Comparison of ENCODE assay signal across 30 cellular contexts in the genomic region with DNA sequence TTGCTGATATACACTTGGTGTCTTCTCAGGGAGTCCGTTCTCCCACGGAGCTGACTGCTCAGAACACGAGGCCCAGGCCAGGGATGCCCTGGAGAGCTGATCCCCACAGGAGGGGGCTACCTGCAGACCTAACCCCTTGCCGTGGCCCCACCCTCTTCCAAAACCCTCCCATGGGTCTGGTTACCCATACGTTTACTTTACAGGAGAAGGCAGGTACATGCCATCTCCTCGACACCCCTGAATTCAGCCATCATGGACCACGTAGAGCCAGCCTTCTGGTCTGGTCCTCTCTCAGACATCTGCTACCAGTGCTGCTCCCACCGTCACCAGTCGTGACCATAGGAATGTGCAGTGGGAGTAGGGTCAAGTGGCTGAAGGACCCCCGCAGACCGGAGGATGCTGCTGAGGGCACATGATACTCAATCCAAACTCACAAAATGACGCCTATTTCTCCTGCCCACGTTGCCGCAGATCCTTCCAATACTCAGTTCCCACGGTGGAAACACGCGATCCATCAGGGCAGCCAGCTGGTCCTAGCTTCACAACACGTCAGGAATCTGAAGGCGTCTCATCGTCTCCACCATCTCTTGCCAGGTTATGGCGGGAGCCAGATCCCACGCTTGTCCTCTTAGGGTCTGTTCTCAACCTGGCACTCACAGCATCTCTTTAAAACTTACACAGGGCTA. TPM values are rescaled to one million over a fixed set of nuclear protein-coding genes. Genes with fewer than 3 reads are reported as not detected.
DNase-seq lines count a peak whose midpoint lies in the region; ATAC-seq, FAIRE-seq and TF ChIP-seq lines count a peak whose summit lies in the region.
"Had no signal": no experiment of that assay in that cellular context is flagged by ENCODE, and none has a peak within 500 bp of the region (broad histone marks: within the 10 kb centered on the region; RNA-seq: fewer than 3 reads in every experiment).

No MANE protein-coding gene starts in this region.

- no peak overlapping the region for H3K23ac ChIP-seq in IMR-90 (ENCODE audit: low read depth, low read length)

- no peak for TF ChIP-seq CTCF in IMR-90 (conservative IDR thresholded peaks at IDR 0.05; ENCODE audit: low read depth, low read length)
- TF ChIP-seq CTCF in neural progenitor cell (IDR thresholded peaks at IDR 0.05), result no peak

- DNase-seq in IMR-90, result peak; percentile 5
- DNase-seq in neural progenitor cell (ENCODE audit: low spot score), result no peak
- no peak for DNase-seq in SW 1271 (lab: John Stamatoyannopoulos, UW)
- DNase-seq in urothelium cell line (ENCODE audit: low spot score), result no peak
- DNase-seq in CD8-positive, alpha-beta memory T cell, result no peak
- DNase-seq: Calu3; CD8-positive, alpha-beta T cell; DMS79 treated with DMSO at 0.1 percent for 48 hours; HFFc6; KBM-7; MV-4-11; NCI-H1105 treated with DMSO at 0.1 percent for 48 hours; NCI-H146; NCI-H1930; NCI-H2107; NCI-H446; NCI-H526; NCI-H82; NK-92 treated with Interleukin-12 subunit alpha and Interleukin-12 subunit beta, amount 100 ng/mL, for 24 hours; PC-9; SJCRH30 had no signal

- H3K4me3 ChIP-seq in IMR-90 (ENCODE audit: insufficient read depth, low read depth, low read length) (no peak overlapping the region), endocrine pancreas (ENCODE audit: control insufficient read depth, insufficient read depth, low read length) (no peak overlapping the region), neural progenitor cell (no peak overlapping the region)
- H3K4me3 ChIP-seq in CD8-positive, alpha-beta memory T cell (ENCODE audit: low read length), result no peak overlapping the region
- H3K4me3 ChIP-seq: A549, PC-9, SJCRH30 had no signal

- H2BK120ac ChIP-seq in IMR-90 (ENCODE audit: low read depth, low read length), result no peak overlapping the region

- H3F3A ChIP-seq in neural progenitor cell (ENCODE audit: low read depth), result no peaks in the 10 kb centered on the region

- H3K36me3 ChIP-seq in IMR-90 (ENCODE audit: control insufficient read depth, insufficient read depth, low read length), result no peaks in the 10 kb centered on the region
- H3K36me3 ChIP-seq in endocrine pancreas (ENCODE audit: control insufficient read depth, insufficient read depth, low read length), result no peaks in the 10 kb centered on the region
- H3K36me3 ChIP-seq in neural progenitor cell, result no peaks in the 10 kb centered on the region
- H3K36me3 ChIP-seq in CD8-positive, alpha-beta memory T cell (ENCODE audit: insufficient read depth, low read length), result no peaks in the 10 kb centered on the region

- no peak overlapping the region for H3K56ac ChIP-seq in IMR-90 (ENCODE audit: extremely low read depth, insufficient read depth, low read length)

- H3K9ac ChIP-seq in IMR-90 (ENCODE audit: low read depth, low read length), result no peak overlapping the region
- H3K9ac ChIP-seq in endocrine pancreas (ENCODE audit: control insufficient read depth, insufficient read depth, low read length), result peak overlapping the region; percentile 30
- no peak overlapping the region for H3K9ac ChIP-seq in neural progenitor cell

- H4K20me1 ChIP-seq in IMR-90 (ENCODE audit: insufficient read depth, low read length) (no peaks in the 10 kb centered on the region), neural progenitor cell (ENCODE audit: low read depth) (no peaks in the 10 kb centered on the region)

- ATAC-seq in IMR-90 (ENCODE audit: low read depth), result no peak
- no peak for ATAC-seq in GM19395 (IDR thresholded peaks at IDR 0.05; ENCODE audit: unreplicated experiment)
- ATAC-seq: A549; CD8-positive, alpha-beta T cell; Right ventricle myocardium inferior; SK-N-SH treated with all-trans-retinoic acid at 6 μM for 48 hours had no signal

- no peak overlapping the region for H3K18ac ChIP-seq in IMR-90 (ENCODE audit: low read depth, low read length)

- H3K27me3 ChIP-seq in IMR-90 (ENCODE audit: control insufficient read depth, insufficient read depth, low read length) (no peaks in the 10 kb centered on the region), endocrine pancreas (ENCODE audit: control insufficient read depth, insufficient read depth, low read length) (no peaks in the 10 kb centered on the region), neural progenitor cell (no peaks in the 10 kb centered on the region)
- no peaks in the 10 kb centered on the region for H3K27me3 ChIP-seq in CD8-positive, alpha-beta memory T cell (ENCODE audit: insufficient read depth, low read length, poor library complexity, severe bottlenecking)
- H3K27me3 ChIP-seq: SJCRH30 had no signal

- in situ Hi-C loops in IMR-90 (cut with MboI; ENCODE audit: low sequenced_read_pairs), result no loop called here

- H3K4me1 ChIP-seq in IMR-90 (ENCODE audit: control insufficient read depth, insufficient read depth, low read length) (0 out of 2 replicates have a peak, but pooled peaks cover 1% of the 10 kb centered on the region), endocrine pancreas (ENCODE audit: control insufficient read depth, insufficient read depth, low read length) (peaks cover 12% of the 10 kb centered on the region), neural progenitor cell (no peaks in the 10 kb centered on the region)
- H3K4me1 ChIP-seq in CD8-positive, alpha-beta memory T cell (ENCODE audit: insufficient read depth, low read length), result no peaks in the 10 kb centered on the region
- H3K4me1 ChIP-seq: A549, SJCRH30 had no signal

- H4K5ac ChIP-seq in IMR-90 (ENCODE audit: low read depth, low read length), result no peak overlapping the region

- no peak overlapping the region for H2BK15ac ChIP-seq in IMR-90 (ENCODE audit: low read depth, low read length)

- POLR2A ChIA-PET in IMR-90 (lab: Charles Lee; ENCODE audit: unreplicated experiment), result no interaction called here
- POLR2A ChIA-PET in CD8-positive, alpha-beta memory T cell (lab: Charles Lee), result no interaction called here

- no peak overlapping the region for H2BK5ac ChIP-seq in IMR-90 (ENCODE audit: low read depth, low read length, poor library complexity, severe bottlenecking)

- H3K4me3 Mint-ChIP-seq in neural progenitor cell, result no peak overlapping the region
- no peak overlapping the region for H3K4me3 Mint-ChIP-seq in CD8-positive, alpha-beta memory T cell
- H3K4me3 Mint-ChIP-seq: B cell; CD8-positive, alpha-beta T cell; HFFc6 had no signal

- no peaks in the 10 kb centered on the region for H3K9me3 Mint-ChIP-seq in neural progenitor cell
- H3K9me3 Mint-ChIP-seq in CD8-positive, alpha-beta memory T cell, result peaks cover 0 to 2% (median 0%) of the 10 kb centered on the region in 5 donors
- H3K9me3 Mint-ChIP-seq: CD8-positive, alpha-beta T cell had no signal

- CTCF ChIA-PET in IMR-90 (lab: Yijun Ruan, JAX), result no interaction called here
- CTCF ChIA-PET in CD8-positive, alpha-beta memory T cell (lab: Charles Lee), result no interaction called here

- peaks cover 3% of the 10 kb centered on the region for H3K27me3 Mint-ChIP-seq in neural progenitor cell (ENCODE audit: insufficient read depth, low read depth)
- H3K27me3 Mint-ChIP-seq in CD8-positive, alpha-beta memory T cell, result peaks cover 20 to 61% of the 10 kb centered on the region in 2 donors

- H2BK20ac ChIP-seq in IMR-90 (ENCODE audit: low read depth, low read length), result no peak overlapping the region

- H3K79me1 ChIP-seq in IMR-90 (ENCODE audit: low read depth in 1 of 2, low read length in 2 of 2), result no peaks in the 10 kb centered on the region

- TF ChIP-seq POLR2A in IMR-90 (IDR thresholded peaks at IDR 0.05; ENCODE audit: low read depth, low read length), result no peak

- intact Hi-C loops in IMR-90 (cut with micrococcal nuclease), result no loop called here

- no peak overlapping the region for H3K4ac ChIP-seq in IMR-90 (ENCODE audit: low read depth, low read length)

- FAIRE-seq in urothelium cell line (lab: Jason Lieb, UNC), result no peak
- FAIRE-seq: A549, GM12892, HTR-8/SVneo had no signal

- H3K4me2 ChIP-seq in IMR-90 (ENCODE audit: low read depth, low read length) (no peak overlapping the region), neural progenitor cell (no peak overlapping the region)
- H3K4me2 ChIP-seq: A549, PC-9 had no signal

- no peak overlapping the region for H3K14ac ChIP-seq in IMR-90 (replicated peaks; ENCODE audit: low read depth, low read length)

- H2AK5ac ChIP-seq in IMR-90 (ENCODE audit: low read depth, low read length), result no peak overlapping the region

- TF ChIP-seq RAD21 in IMR-90 (IDR thresholded peaks at IDR 0.05; ENCODE audit: low read length), result no peak

- dilution Hi-C loops in IMR-90 (cut with HindIII; ENCODE audit: low sequenced_read_pairs, unreplicated experiment), result no loop called here

- H3K9me3 ChIP-seq in IMR-90 (ENCODE audit: control insufficient read depth, insufficient read depth, low read length) (peaks cover 4% of the 10 kb centered on the region), endocrine pancreas (ENCODE audit: control insufficient read depth, low read length) (no peaks in the 10 kb centered on the region), neural progenitor cell (ENCODE audit: low read depth) (no peaks in the 10 kb centered on the region)
- no peaks in the 10 kb centered on the region for H3K9me3 ChIP-seq in CD8-positive, alpha-beta memory T cell (ENCODE audit: low read length)
- H3K9me3 ChIP-seq: A549, SJCRH30 had no signal

- no TSS peak for BruUV-seq in IMR-90 (replicated peaks; lab: Mats Ljungman, UMichigan)

- H2AFZ ChIP-seq in IMR-90 (replicated peaks; ENCODE audit: low read length, poor library complexity), result no peak overlapping the region
- H2AFZ ChIP-seq in neural progenitor cell (replicated peaks), result no peak overlapping the region
- H2AFZ ChIP-seq: PC-9 had no signal

- peak overlapping the region; percentile 35 for H3K27ac Mint-ChIP-seq in neural progenitor cell
- H3K27ac Mint-ChIP-seq in CD8-positive, alpha-beta memory T cell, result no peak overlapping the region
- H3K27ac Mint-ChIP-seq: B cell; CD8-positive, alpha-beta T cell; HFFc6 had no signal

- no peaks in the 10 kb centered on the region for H3K9me1 ChIP-seq in IMR-90 (ENCODE audit: insufficient read depth, low read length)

- no peak overlapping the region for H4K91ac ChIP-seq in IMR-90 (ENCODE audit: insufficient read depth, low read depth, low read length)

- 9% methylated on average over 11 of the region's 22 CpGs; no CpG with 5 or more reads in 1 of the 2 experiments for WGBS in IMR-90 (ENCODE audit: extremely low coverage in 2 of 2, insufficient read length in 1 of 2), 2 experiments

- no peak overlapping the region for H2AK9ac ChIP-seq in IMR-90 (replicated peaks; ENCODE audit: low read depth, low read length, poor library complexity)

- H3K27ac ChIP-seq in IMR-90 (ENCODE audit: insufficient read depth, low read length), result no peak overlapping the region
- no peak overlapping the region for H3K27ac ChIP-seq in neural progenitor cell
- no peak overlapping the region for H3K27ac ChIP-seq in CD8-positive, alpha-beta memory T cell (ENCODE audit: low read depth, low read length)
- H3K27ac ChIP-seq: A549, C4-2B, PC-9, SJCRH30 had no signal

- H3K79me2 ChIP-seq in neural progenitor cell (ENCODE audit: low read depth), result no peaks in the 10 kb centered on the region

- H4K8ac ChIP-seq in IMR-90 (ENCODE audit: low read depth in 2 of 2, low read length in 2 of 2), result no peak overlapping the region

- no peaks in the 10 kb centered on the region for H3K36me3 Mint-ChIP-seq in neural progenitor cell
- no peaks in the 10 kb centered on the region for H3K36me3 Mint-ChIP-seq in CD8-positive, alpha-beta memory T cell
- H3K36me3 Mint-ChIP-seq: CD8-positive, alpha-beta T cell had no signal

- peaks cover 16% of the 10 kb centered on the region for H3K4me1 Mint-ChIP-seq in neural progenitor cell
- H3K4me1 Mint-ChIP-seq in CD8-positive, alpha-beta memory T cell, result no peaks in the 10 kb centered on the region
- H3K4me1 Mint-ChIP-seq: B cell had no signal

RNA-seq across cellular contexts. Expression of a gene that starts 26.7 kb away (rescaled TPM):
- total RNA-seq in IMR-90 (2012; rRNA removed), result 0.18 and 0.28 TPM in 2 replicates
- polyA plus RNA-seq in IMR-90 (2012; rRNA removed), result 0.36 and 0.37 TPM in 2 replicates
- 0.12 and 0.16 TPM in 2 replicates for polyA plus RNA-seq in IMR-90 (2012; cell fraction: cytosol; rRNA removed)
- polyA plus RNA-seq in IMR-90 (2012; cell fraction: nucleus; rRNA removed; ENCODE audit: low replicate concordance), result 0.09 and 0.13 TPM in 2 replicates
- total RNA-seq in neural progenitor cell (ENCODE audit: low replicate concordance), result 1.2 and 3.6 TPM in 2 replicates
- not detected for total RNA-seq in CD8-positive, alpha-beta memory T cell
- not detected for polyA plus RNA-seq in CD8-positive, alpha-beta memory T cell
- total RNA-seq: B cell; CD8-positive, alpha-beta T cell; PC-9 had no signal
